In genomic region chr15:70379134-70379533, GRCh38 we compare ENCODE assay signal across 25 cellular contexts.
A peak's percentile ranks its signal among the peaks of the same experiment; 100 is the strongest.
DNase-seq lines count a peak whose midpoint lies in the region; FAIRE-seq and TF ChIP-seq lines count a peak whose summit lies in the region.
"Had no signal": no experiment of that assay in that cellular context is flagged by ENCODE, and none has a peak within 500 bp of the region (broad histone marks: within the 10 kb centered on the region; RNA-seq: fewer than 3 reads in every experiment).

No MANE protein-coding gene starts in this region.

- no peak overlapping the region for H3K4me3 Mint-ChIP-seq in H9
- no peak overlapping the region for H3K4me3 Mint-ChIP-seq in activated CD4-positive, alpha-beta memory T cell treated with anti-CD3 and anti-CD28 coated beads, Interleukin-2, amount 10 ng/mL, durations not matched to agents 7 days and 5 days
- H3K4me3 Mint-ChIP-seq: CD4-positive, alpha-beta memory T cell; GM23338 had no signal

- H3K4me1 Mint-ChIP-seq in H9: peaks cover 35 to 39% of the 10 kb centered on the region in 2 experiments
- H3K4me1 Mint-ChIP-seq in activated CD4-positive, alpha-beta memory T cell treated with anti-CD3 and anti-CD28 coated beads, Interleukin-2, amount 10 ng/mL, durations not matched to agents 7 days and 5 days: no peaks in the 10 kb centered on the region
- H3K4me1 Mint-ChIP-seq: CD4-positive, alpha-beta memory T cell had no signal

- H2BK12ac ChIP-seq in H9 (ENCODE audit: insufficient read length, low read depth, low read length): no peak overlapping the region
- no peak overlapping the region for H2BK12ac ChIP-seq in H1 (ENCODE audit: low read depth, low read length)
- H2BK12ac ChIP-seq in neuronal stem cell (ENCODE audit: low read length): peak overlapping the region; percentile 18

- no peak overlapping the region for H3K23ac ChIP-seq in H9 (ENCODE audit: insufficient read length, low read depth, low read length)
- H3K23ac ChIP-seq in H1 (ENCODE audit: insufficient read length): no peak overlapping the region
- H3K23ac ChIP-seq in neuronal stem cell (ENCODE audit: low read depth, low read length, poor library complexity): no peak overlapping the region

- H3K14ac ChIP-seq in H9 (ENCODE audit: insufficient read depth, low read length): no peak overlapping the region
- H3K14ac ChIP-seq in H1 (ENCODE audit: insufficient read length): no peak overlapping the region
- no peak overlapping the region for H3K14ac ChIP-seq in neuronal stem cell (ENCODE audit: low read length)

- H3K4me1 ChIP-seq in H9 (ENCODE audit: insufficient read depth, low read length) (peaks cover 2% of the 10 kb centered on the region; the same call in 1 of the 2 replicates), H1 (replicated peaks in 1 of 4; ENCODE audit: control insufficient read depth in 3 of 4, insufficient read depth in 4 of 4, low read length in 3 of 4) (peaks cover 4 to 28% (median 14%) of the 10 kb centered on the region in 4 experiments), neuronal stem cell (ENCODE audit: control insufficient read depth in 2 of 2, insufficient read depth in 1 of 2, low read depth in 1 of 2, low read length in 2 of 2) (peaks cover 0 to 20% of the 10 kb centered on the region in 2 donors)

- H2AFZ ChIP-seq in H9 (ENCODE audit: low read length) (no peak overlapping the region), H1 (ENCODE audit: low read length) (no peak overlapping the region), neuronal stem cell (ENCODE audit: low read length) (no peak overlapping the region)

- no peak overlapping the region for H3K18ac ChIP-seq in H9 (ENCODE audit: insufficient read length, low read depth, low read length)
- H3K18ac ChIP-seq in H1 (ENCODE audit: extremely low read depth, low read length): no peak overlapping the region
- no peak overlapping the region for H3K18ac ChIP-seq in neuronal stem cell (ENCODE audit: low read length)

- H3K56ac ChIP-seq in H9 (ENCODE audit: insufficient read length, low read depth, low read length) (no peak overlapping the region), H1 (replicated peaks; ENCODE audit: insufficient read length, low read depth, low read length) (no peak overlapping the region)

- no peak for TF ChIP-seq EP300 in H1 (IDR thresholded peaks at IDR 0.05; ENCODE audit: borderline replicate concordance in 1 of 2, low read depth in 2 of 2, low read length in 2 of 2)

- no peak overlapping the region for H2BK120ac ChIP-seq in H9 (ENCODE audit: low read depth, low read length, poor library complexity, severe bottlenecking)
- no peak overlapping the region for H2BK120ac ChIP-seq in H1 (replicated peaks; ENCODE audit: low read depth, low read length)
- no peak overlapping the region for H2BK120ac ChIP-seq in neuronal stem cell (ENCODE audit: low read depth, low read length)

- no peak overlapping the region for H3K4me2 ChIP-seq in H9 (ENCODE audit: insufficient read depth, insufficient read length, low read length)
- H3K4me2 ChIP-seq in H1 (ENCODE audit: insufficient read depth in 1 of 2, low read depth in 2 of 2, low read length in 2 of 2): no peak overlapping the region
- H3K4me2 ChIP-seq in neuronal stem cell (ENCODE audit: insufficient read depth, low read length, poor library complexity, severe bottlenecking): no peak overlapping the region
- H3K4me2 ChIP-seq: GM23338 had no signal

- H3K36me3 ChIP-seq in KOPT-K1 (ENCODE audit: insufficient read depth, low read length) (no peaks in the 10 kb centered on the region), H1 (ENCODE audit: control insufficient read depth in 2 of 4, insufficient read depth in 4 of 4, low read length in 3 of 4) (no peaks in the 10 kb centered on the region), neuronal stem cell (replicated peaks in 1 of 2; ENCODE audit: control insufficient read depth in 2 of 2, insufficient read depth in 2 of 2, low read length in 2 of 2) (no peaks in the 10 kb centered on the region)
- H3K36me3 ChIP-seq: MG63 had no signal

- TF ChIP-seq RAD21 in H1 (IDR thresholded peaks at IDR 0.05 in 1 of 2, conservative IDR thresholded peaks at IDR 0.05 in 1 of 2; ENCODE audit: low read depth in 2 of 2, low read length in 2 of 2): no peak

- no peak for TF ChIP-seq CTCF in H9 (conservative IDR thresholded peaks at IDR 0.05)
- TF ChIP-seq CTCF in H1 (IDR thresholded peaks at IDR 0.05; ENCODE audit: control extremely low read depth in 1 of 3, insufficient read depth in 1 of 3, low read depth in 1 of 3, low read length in 3 of 3): no peak

- H4K91ac ChIP-seq in H9 (ENCODE audit: insufficient read length, low read depth, low read length): no peak overlapping the region
- H4K91ac ChIP-seq in H1 (replicated peaks; ENCODE audit: insufficient read length, low read length): peak overlapping the region; percentile 17
- no peak overlapping the region for H4K91ac ChIP-seq in neuronal stem cell (ENCODE audit: low read depth, low read length, poor library complexity)

- H3K4ac ChIP-seq in H9 (ENCODE audit: low read depth, low read length): no peak overlapping the region
- H3K4ac ChIP-seq in H1 (replicated peaks; ENCODE audit: insufficient read length, low read depth, low read length): no peak overlapping the region
- H3K4ac ChIP-seq in neuronal stem cell (ENCODE audit: low read length): no peak overlapping the region

- no peak overlapping the region for H3K27ac Mint-ChIP-seq in H9
- H3K27ac Mint-ChIP-seq in activated CD4-positive, alpha-beta memory T cell treated with anti-CD3 and anti-CD28 coated beads, Interleukin-2, amount 10 ng/mL, durations not matched to agents 7 days and 5 days: no peak overlapping the region
- H3K27ac Mint-ChIP-seq: CD4-positive, alpha-beta memory T cell; GM23338 had no signal

- H3K27me3 Mint-ChIP-seq in H9 (ENCODE audit: low read depth): peaks cover 34% of the 10 kb centered on the region
- H3K27me3 Mint-ChIP-seq in activated CD4-positive, alpha-beta memory T cell treated with anti-CD3 and anti-CD28 coated beads, Interleukin-2, amount 10 ng/mL, durations not matched to agents 7 days and 5 days: peaks cover 13% of the 10 kb centered on the region

- H3K27ac ChIP-seq in H9 (ENCODE audit: insufficient read length, low read depth, low read length) (no peak overlapping the region), KOPT-K1 (ENCODE audit: low read depth, low read length, poor library complexity, severe bottlenecking) (peak overlapping the region; percentile 63), H1 (ENCODE audit: low read depth, low read length) (no peak overlapping the region), neuronal stem cell (replicated peaks; ENCODE audit: low read length) (no peak overlapping the region)

- no peak overlapping the region for H2AK5ac ChIP-seq in H9 (ENCODE audit: insufficient read length, low read length)
- no peak overlapping the region for H2AK5ac ChIP-seq in H1 (ENCODE audit: low read depth, low read length)
- no peak overlapping the region for H2AK5ac ChIP-seq in neuronal stem cell (ENCODE audit: low read depth, low read length)

- CTCF ChIA-PET in H1 (lab: Charles Lee; ENCODE audit: partially characterized antibody): interaction anchor here (1.1 kb wide), 1 partner anchor 88 kb away, joined by 4 read pairs; no protein-coding TSS in a partner anchor
- CTCF ChIA-PET in activated CD4-positive, alpha-beta memory T cell treated with anti-CD3 and anti-CD28 coated beads, Interleukin-2, amount 10 ng/mL, durations not matched to agents 7 days and 5 days (lab: Charles Lee): no interaction called here

- no peaks in the 10 kb centered on the region for H4K20me1 ChIP-seq in H9 (ENCODE audit: control insufficient read depth, insufficient read depth, insufficient read length)
- no peaks in the 10 kb centered on the region for H4K20me1 ChIP-seq in H1 (replicated peaks in 1 of 2; ENCODE audit: control insufficient read depth in 1 of 2, insufficient read depth in 2 of 2, low read length in 2 of 2)

- H3K9me3 ChIP-seq in H9 (ENCODE audit: control insufficient read depth, low read depth, low read length): no peaks in the 10 kb centered on the region
- peaks cover 8% of the 10 kb centered on the region for H3K9me3 ChIP-seq in KOPT-K1 (ENCODE audit: insufficient read depth, low read length, poor library complexity, severe bottlenecking)
- H3K9me3 ChIP-seq in H1 (ENCODE audit: insufficient read depth in 2 of 2, low read depth in 1 of 2, low read length in 1 of 2): peaks cover 2 to 5% of the 10 kb centered on the region in 2 experiments; a peak in 3 of 4 replicates
- H3K9me3 ChIP-seq in neuronal stem cell (replicated peaks in 1 of 2; ENCODE audit: control insufficient read depth in 2 of 2, insufficient read depth in 1 of 2, low read depth in 1 of 2, low read length in 2 of 2): peaks cover 0 to 3% of the 10 kb centered on the region in 2 donors

- H3K9ac ChIP-seq in H9 (ENCODE audit: extremely low read depth, insufficient read length, low read length) (no peak overlapping the region), H1 (replicated peaks in 1 of 4; ENCODE audit: extremely low read depth in 1 of 4, low read depth in 3 of 4, low read length in 3 of 4) (no peak overlapping the region), neuronal stem cell (ENCODE audit: low read depth, low read length, poor library complexity) (no peak overlapping the region)

- no peak overlapping the region for H3K4me3 ChIP-seq in H1 (ENCODE audit: extremely low read depth in 1 of 4, insufficient read depth in 2 of 4, low read depth in 3 of 4, low read length in 4 of 4)
- H3K4me3 ChIP-seq in neuronal stem cell (ENCODE audit: low read length in 2 of 2): no peak overlapping the region
- H3K4me3 ChIP-seq: GM23338, MG63 had no signal

- H3K27me3 ChIP-seq in H9 (ENCODE audit: insufficient read depth, low read length) (no peaks in the 10 kb centered on the region; the same call in 1 of the 2 replicates), H1 (replicated peaks in 1 of 4; ENCODE audit: control insufficient read depth in 3 of 4, extremely low read depth in 1 of 4, insufficient read depth in 3 of 4, low read length in 3 of 4) (peaks cover 0 to 7% (median 0%) of the 10 kb centered on the region in 4 experiments; a peak in 2 of 7 replicates), neuronal stem cell (ENCODE audit: control insufficient read depth in 3 of 3, insufficient read depth in 3 of 3, low read depth in 1 of 3, low read length in 3 of 3) (peaks cover 0 to 36% (median 0%) of the 10 kb centered on the region in 3 experiments)
- H3K27me3 ChIP-seq: MG63 had no signal

- H4K5ac ChIP-seq in H9 (ENCODE audit: insufficient read length, low read depth, low read length) (no peak overlapping the region), H1 (ENCODE audit: insufficient read length, low read depth, low read length) (no peak overlapping the region)

- no CpG with 5 or more reads among the region's 9 CpGs for WGBS in H9 (ENCODE audit: extremely low coverage, insufficient read length, low lambda C conversion rate)
- WGBS in H1 (ENCODE audit: extremely low coverage in 1 of 2, insufficient coverage in 1 of 2, insufficient read length in 1 of 2, insufficient replicate concordance in 2 of 2, low coverage in 1 of 2, low lambda C conversion rate in 2 of 2, missing lambda C conversion rate in 1 of 2), 2 experiments: 93% methylated on average over 9 of the region's 9 CpGs; no CpG with 5 or more reads in 1 of the 2 experiments
- no CpG with 5 or more reads among the region's 9 CpGs for WGBS in neuronal stem cell (ENCODE audit: extremely low coverage in 2 of 2, insufficient read length in 2 of 2, insufficient replicate concordance in 1 of 2), 2 donors

- no peak for FAIRE-seq in H1 (lab: Jason Lieb, UNC)

- H3T11ph ChIP-seq in H9 (ENCODE audit: low read length): no peak overlapping the region

- H2BK5ac ChIP-seq in H9 (ENCODE audit: insufficient read length, low read length): no peak overlapping the region
- H2BK5ac ChIP-seq in H1 (ENCODE audit: low read depth, low read length): no peak overlapping the region
- H2BK5ac ChIP-seq in neuronal stem cell (ENCODE audit: low read length): no peak overlapping the region

- H2BK15ac ChIP-seq in H9 (ENCODE audit: low read depth, low read length): no peak overlapping the region
- H2BK15ac ChIP-seq in H1 (ENCODE audit: low read length): peak overlapping the region; percentile 61; the same call in 1 of the 2 replicates
- H2BK15ac ChIP-seq in neuronal stem cell (ENCODE audit: low read length): no peak overlapping the region

- H4K8ac ChIP-seq in H9 (replicated peaks; ENCODE audit: insufficient read length, low read depth, low read length) (no peak overlapping the region), H1 (ENCODE audit: extremely low read depth, insufficient read depth, low read length) (no peak overlapping the region), neuronal stem cell (ENCODE audit: low read depth, low read length) (no peak overlapping the region)

- H3K23me2 ChIP-seq in H9 (ENCODE audit: insufficient read length, low read depth, low read length, poor library complexity, severe bottlenecking) (peaks cover 10% of the 10 kb centered on the region), H1 (ENCODE audit: low read depth, low read length) (peaks cover 11% of the 10 kb centered on the region; the same call in 1 of the 2 replicates)

- H3K9me3 Mint-ChIP-seq in H9: peaks cover 0 to 5% of the 10 kb centered on the region in 2 experiments; a peak in 4 of 5 replicates
- H3K9me3 Mint-ChIP-seq in activated CD4-positive, alpha-beta memory T cell treated with anti-CD3 and anti-CD28 coated beads, Interleukin-2, amount 10 ng/mL, durations not matched to agents 7 days and 5 days: no peaks in the 10 kb centered on the region

- H3K79me1 ChIP-seq in H9 (ENCODE audit: insufficient read depth, low read depth, low read length, poor library complexity, severe bottlenecking) (no peaks in the 10 kb centered on the region), H1 (ENCODE audit: low read depth, low read length) (no peaks in the 10 kb centered on the region), neuronal stem cell (ENCODE audit: low read depth, low read length) (no peaks in the 10 kb centered on the region)

- POLR2A ChIA-PET in H1 (lab: Charles Lee; ENCODE audit: partially characterized antibody): no interaction called here
- POLR2A ChIA-PET in activated CD4-positive, alpha-beta memory T cell treated with anti-CD3 and anti-CD28 coated beads, Interleukin-2, amount 10 ng/mL, durations not matched to agents 7 days and 5 days (lab: Charles Lee): no interaction called here

- H2BK20ac ChIP-seq in H9 (ENCODE audit: low read depth, low read length, poor library complexity, severe bottlenecking) (no peak overlapping the region), H1 (ENCODE audit: low read length) (no peak overlapping the region)

- peak; percentile 15 for DNase-seq in H9
- no peak for DNase-seq in H1 (ENCODE audit: low read depth in 1 of 2, low spot score in 2 of 2)
- no peak for DNase-seq in neuronal stem cell (ENCODE audit: low spot score)
- no peak for DNase-seq in activated CD4-positive, alpha-beta memory T cell treated with anti-CD3 and anti-CD28 coated beads, Interleukin-2, amount 10 ng/mL, durations not matched to agents 7 days and 5 days
- DNase-seq in NCI-H345 treated with DMSO at 0.1 percent for 48 hours (lab: John Stamatoyannopoulos, UW; ENCODE audit: unreplicated experiment): no peak
- DNase-seq in stimulated activated naive CD4-positive, alpha-beta T cell treated with Interleukin-2 at 50 U/mL for 16 hours (lab: John Stamatoyannopoulos, UW): no peak
- DNase-seq in SIG-M5 treated with dmso at 0.1 percent for 504 hours (lab: John Stamatoyannopoulos, UW; ENCODE audit: unreplicated experiment): no peak
- DNase-seq: C1 segment of cervical spinal cord; CD4-positive, alpha-beta memory T cell; COR-L47; DMS53; HCEC 1CT; KBM-7; NCI-H1105 treated with DMSO at 0.1 percent for 48 hours; NCI-H146; NCI-H1930; NCI-H2107; NCI-H446; NCI-H524 treated with DMSO at 0.1 percent for 48 hours; NCI-H774; PC-3; Right ventricle myocardium superior had no signal

- TF ChIP-seq POLR2A in H1 (IDR thresholded peaks at IDR 0.05; ENCODE audit: control extremely low read depth in 1 of 2, low read depth in 2 of 2, low read length in 2 of 2): no peak

- H3K36me3 Mint-ChIP-seq in H9 (ENCODE audit: insufficient read depth in 1 of 3, low read depth in 3 of 3): peaks cover 0 to 5% (median 0%) of the 10 kb centered on the region in 3 experiments; a peak in 3 of 7 replicates
- no peaks in the 10 kb centered on the region for H3K36me3 Mint-ChIP-seq in activated CD4-positive, alpha-beta memory T cell treated with anti-CD3 and anti-CD28 coated beads, Interleukin-2, amount 10 ng/mL, durations not matched to agents 7 days and 5 days (ENCODE audit: low read depth)
- H3K36me3 Mint-ChIP-seq: CD4-positive, alpha-beta memory T cell had no signal

- H3K79me2 ChIP-seq in H9 (ENCODE audit: insufficient read depth, low read length) (no peaks in the 10 kb centered on the region), H1 (ENCODE audit: control insufficient read depth in 1 of 2, insufficient read depth in 2 of 2, low read length in 2 of 2) (no peaks in the 10 kb centered on the region)
